Comparison of ENCODE assay signal across 8 cellular contexts in genomic region chr6:3455121-3455489, GRCh38. TPM values are rescaled to one million over a fixed set of nuclear protein-coding genes. Genes with fewer than 3 reads are reported as not detected.
DNase-seq lines count a peak whose midpoint lies in the region; ATAC-seq and TF ChIP-seq lines count a peak whose summit lies in the region.

No MANE protein-coding gene starts in this region.

- peaks cover 11% of the 10 kb centered on the region for H3K4me1 Mint-ChIP-seq in mesothelial cell of epicardium

- TF ChIP-seq POLR2A in prostate gland (IDR thresholded peaks at IDR 0.05), result no peak

- DNase-seq in GM20000 (ENCODE audit: low spot score) (peak; percentile 36), WERI-Rb-1 (no peak), epithelial cell of proximal tubule (ENCODE audit: low read depth) (no peak), prostate gland (ENCODE audit: low spot score) (peak; percentile 33), NCI-H2227 treated with DMSO at 0.1 percent for 48 hours (lab: John Stamatoyannopoulos, UW) (no peak), NCI-H1694 treated with DMSO at 0.1 percent for 48 hours (lab: John Stamatoyannopoulos, UW) (no peak), mesothelial cell of epicardium (ENCODE audit: low spot score in 2 of 2, unreplicated experiment in 2 of 2) (no peak)

- no peaks in the 10 kb centered on the region for H3K36me3 Mint-ChIP-seq in mesothelial cell of epicardium

- WGBS in prostate gland, result 34% methylated on average over 9 of the region's 9 CpGs

- intact Hi-C loops in prostate gland (cut with DNase I), result loop anchor here (5.0 to 10.0 kb wide), 3 partner anchors 98 to 280 kb away; no protein-coding TSS in a partner anchor

- H3K27ac Mint-ChIP-seq in mesothelial cell of epicardium, result no peak overlapping the region

- peak overlapping the region; percentile 66 for H3K4me3 ChIP-seq in WERI-Rb-1 (ENCODE audit: low read depth, low read length)
- peak overlapping the region; percentile 52 for H3K4me3 ChIP-seq in epithelial cell of proximal tubule (ENCODE audit: low read depth, low read length)
- H3K4me3 ChIP-seq in prostate gland, result peak overlapping the region; percentile 68

- H3K27me3 ChIP-seq in WERI-Rb-1 (ENCODE audit: insufficient read depth, low read depth, severe bottlenecking) (no peaks in the 10 kb centered on the region), prostate gland (replicated peaks; ENCODE audit: insufficient read depth) (no peaks in the 10 kb centered on the region)

- H3K9me3 ChIP-seq in WERI-Rb-1 (ENCODE audit: severe bottlenecking) (no peaks in the 10 kb centered on the region), prostate gland (no peaks in the 10 kb centered on the region)

- H3K4me3 Mint-ChIP-seq in mesothelial cell of epicardium, result no peak overlapping the region

- ATAC-seq in HG03159 (IDR thresholded peaks at IDR 0.05; ENCODE audit: unreplicated experiment), result no peak

- peaks cover 11% of the 10 kb centered on the region for H3K36me3 ChIP-seq in WERI-Rb-1
- H3K36me3 ChIP-seq in prostate gland, result no peaks in the 10 kb centered on the region

- peaks cover 6% of the 10 kb centered on the region for H3K27me3 Mint-ChIP-seq in mesothelial cell of epicardium (ENCODE audit: low read depth)

- H3K27ac ChIP-seq in WERI-Rb-1 (no peak overlapping the region), prostate gland (peak overlapping the region; percentile 63 to 84)

- H3K9me3 Mint-ChIP-seq in mesothelial cell of epicardium, result no peaks in the 10 kb centered on the region

- TF ChIP-seq CTCF in GM20000 (IDR thresholded peaks at IDR 0.05; ENCODE audit: extremely low read depth, missing control alignments), result no peak
- TF ChIP-seq CTCF in WERI-Rb-1 (IDR thresholded peaks at IDR 0.05; ENCODE audit: low read depth, low read length), result no peak
- no peak for TF ChIP-seq CTCF in epithelial cell of proximal tubule (conservative IDR thresholded peaks at IDR 0.05; ENCODE audit: low read depth, low read length)
- no peak for TF ChIP-seq CTCF in prostate gland (IDR thresholded peaks at IDR 0.05)
- TF ChIP-seq CTCF in mesothelial cell of epicardium (IDR thresholded peaks at IDR 0.05; ENCODE audit: unreplicated experiment), result no peak

- no peaks in the 10 kb centered on the region for H3K4me1 ChIP-seq in prostate gland (replicated peaks)

RNA-seq across cellular contexts. Expression of gene SLC22A23, which starts 1.7 kb away (rescaled TPM):
- total RNA-seq in epithelial cell of proximal tubule (0.52 and 0.87 TPM in 2 replicates), prostate gland (100 to 1,000 TPM in 1 of 2 donors, 10 to 100 TPM in 1; 53.1 to 129 TPM), mesothelial cell of epicardium (24.3 to 25.0 TPM (median 24.5 TPM) in 3 replicates)

Comparison
In these comparisons a context has a peak if more than half of its experiments do, and no peak if none do; other contexts are left out.
1. DNase-seq: peak in GM20000 (single experiment) and prostate gland (single experiment); none in WERI-Rb-1 (single experiment), epithelial cell of proximal tubule (single experiment), NCI-H2227 treated with DMSO at 0.1 percent for 48 hours (single experiment), NCI-H1694 treated with DMSO at 0.1 percent for 48 hours (single experiment) and mesothelial cell of epicardium (0 of 2).
2. RNA of gene SLC22A23, which starts 1.7 kb away (total RNA-seq): 53.1 to 129 TPM in prostate gland and 24.3 to 25.0 TPM in mesothelial cell of epicardium; 0.52 to 0.87 TPM in epithelial cell of proximal tubule; every median in the first group is over 10 times any median in the second.
3. Peak in every context shown above with its lines, with median percentiles within 50 percentile points of each other: H3K4me3 ChIP-seq.